26 cellular contexts compared by ENCODE assay signal in the genomic region with DNA sequence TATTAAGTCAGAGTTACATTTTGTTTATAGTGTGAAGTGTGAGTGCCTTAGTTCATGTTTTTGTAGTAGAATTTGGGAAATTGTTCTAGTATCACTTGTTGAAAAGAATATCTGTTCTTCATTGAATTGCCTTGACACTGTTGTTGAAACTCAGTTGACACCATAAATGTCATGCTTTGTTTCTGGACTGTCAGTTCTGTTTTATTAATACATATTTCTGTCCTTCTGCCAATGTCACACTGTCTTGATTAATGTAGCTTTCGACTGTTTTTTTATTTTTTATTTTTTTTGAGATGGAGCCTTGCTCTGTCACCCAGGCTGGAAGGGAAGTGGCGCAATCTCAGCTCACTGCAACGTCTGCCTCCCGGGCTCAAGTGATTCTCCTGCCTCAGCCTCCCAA. TPM values are rescaled to one million over a fixed set of nuclear protein-coding genes. Genes with fewer than 3 reads are reported as not detected.
DNase-seq lines count a peak whose midpoint lies in the region; ATAC-seq, FAIRE-seq and TF ChIP-seq lines count a peak whose summit lies in the region.
"Had no signal": no experiment of that assay in that cellular context is flagged by ENCODE, and none has a peak within 500 bp of the region (broad histone marks: within the 10 kb centered on the region; RNA-seq: fewer than 3 reads in every experiment).

No MANE protein-coding gene starts in this region.

- 77 to 83% methylated on average over 4 of the region's 4 CpGs for WGBS in pancreas, 2 donors
- WGBS in tibial nerve, 2 donors = 75 to 85% methylated on average over 4 of the region's 4 CpGs

- no peak for TF ChIP-seq CTCF in pancreas (IDR thresholded peaks at IDR 0.05)
- no peak for TF ChIP-seq CTCF in tibial nerve (IDR thresholded peaks at IDR 0.05)

- H3K36me3 Mint-ChIP-seq in stimulated activated naive CD8-positive, alpha-beta T cell treated with anti-CD3 and anti-CD28 coated beads, Interleukin-15, Interleukin-2, amounts not matched to agents 100 ng/mL and 50 ng/mL, for 24 hours (ENCODE audit: low read depth) = peaks cover 96% of the 10 kb centered on the region
- H3K36me3 Mint-ChIP-seq in activated CD4-positive, alpha-beta memory T cell treated with anti-CD3 and anti-CD28 coated beads for 36 hours = peaks cover 80% of the 10 kb centered on the region
- H3K36me3 Mint-ChIP-seq in immature natural killer cell = peaks cover 34 to 56% (median 38%) of the 10 kb centered on the region in 3 donors

- CTCF ChIA-PET in activated CD4-positive, alpha-beta memory T cell treated with anti-CD3 and anti-CD28 coated beads for 36 hours (lab: Charles Lee) = interaction anchor here (0.6 to 0.8 kb wide), 2 partner anchors 9 to 58 kb away, joined by 3 read pairs; no protein-coding TSS in a partner anchor

- peak overlapping the region; percentile 45 for H3K4me3 Mint-ChIP-seq in stimulated activated naive CD8-positive, alpha-beta T cell treated with anti-CD3 and anti-CD28 coated beads, Interleukin-15, Interleukin-2, amounts not matched to agents 100 ng/mL and 50 ng/mL, for 24 hours
- H3K4me3 Mint-ChIP-seq in stimulated activated naive CD8-positive, alpha-beta T cell treated with anti-CD3 and anti-CD28 coated beads, Interleukin-15, amount 100 ng/mL, for 72 hours = no peak overlapping the region
- H3K4me3 Mint-ChIP-seq in activated CD4-positive, alpha-beta memory T cell treated with anti-CD3 and anti-CD28 coated beads for 36 hours = no peak overlapping the region
- H3K4me3 Mint-ChIP-seq in immature natural killer cell = no peak overlapping the region
- H3K4me3 Mint-ChIP-seq: naive B cell had no signal

- TF ChIP-seq POLR2A in tibial nerve (IDR thresholded peaks at IDR 0.05) = no peak

- peaks cover 4% of the 10 kb centered on the region for H3K9me3 Mint-ChIP-seq in stimulated activated naive CD8-positive, alpha-beta T cell treated with anti-CD3 and anti-CD28 coated beads, Interleukin-15, Interleukin-2, amounts not matched to agents 100 ng/mL and 50 ng/mL, for 24 hours
- peaks cover 0 to 6% of the 10 kb centered on the region in 2 donors for H3K9me3 Mint-ChIP-seq in stimulated activated naive CD8-positive, alpha-beta T cell treated with anti-CD3 and anti-CD28 coated beads, Interleukin-15, amount 100 ng/mL, for 72 hours
- peaks cover 2% of the 10 kb centered on the region for H3K9me3 Mint-ChIP-seq in activated CD4-positive, alpha-beta memory T cell treated with anti-CD3 and anti-CD28 coated beads for 36 hours
- no peaks in the 10 kb centered on the region for H3K9me3 Mint-ChIP-seq in immature natural killer cell
- H3K9me3 Mint-ChIP-seq: naive B cell had no signal

- H3K27me3 Mint-ChIP-seq in stimulated activated naive CD8-positive, alpha-beta T cell treated with anti-CD3 and anti-CD28 coated beads, Interleukin-15, Interleukin-2, amounts not matched to agents 100 ng/mL and 50 ng/mL, for 24 hours = no peaks in the 10 kb centered on the region
- H3K27me3 Mint-ChIP-seq in stimulated activated naive CD8-positive, alpha-beta T cell treated with anti-CD3 and anti-CD28 coated beads, Interleukin-15, amount 100 ng/mL, for 72 hours = no peaks in the 10 kb centered on the region
- no peaks in the 10 kb centered on the region for H3K27me3 Mint-ChIP-seq in activated CD4-positive, alpha-beta memory T cell treated with anti-CD3 and anti-CD28 coated beads for 36 hours
- peaks cover 0 to 2% (median 0%) of the 10 kb centered on the region in 3 donors for H3K27me3 Mint-ChIP-seq in immature natural killer cell (ENCODE audit: low read depth in 3 of 3)
- H3K27me3 Mint-ChIP-seq: naive B cell had no signal

- POLR2A ChIA-PET in activated CD4-positive, alpha-beta memory T cell treated with anti-CD3 and anti-CD28 coated beads for 36 hours (lab: Charles Lee) = interaction anchor here (0.6 kb wide), 1 partner anchor 26 kb away, joined by 3 read pairs; no protein-coding TSS in a partner anchor

- H3K4me1 ChIP-seq in pancreas (peaks cover 0 to 4% (median 0%) of the 10 kb centered on the region in 3 donors), tibial nerve (peaks cover 0 to 6% (median 0%) of the 10 kb centered on the region in 4 donors)
- H3K4me1 ChIP-seq: parathyroid adenoma, SJCRH30 had no signal

- peaks cover 72% of the 10 kb centered on the region for H3K4me1 Mint-ChIP-seq in stimulated activated naive CD8-positive, alpha-beta T cell treated with anti-CD3 and anti-CD28 coated beads, Interleukin-15, Interleukin-2, amounts not matched to agents 100 ng/mL and 50 ng/mL, for 24 hours (ENCODE audit: low read depth)
- peaks cover 57% of the 10 kb centered on the region for H3K4me1 Mint-ChIP-seq in stimulated activated naive CD8-positive, alpha-beta T cell treated with anti-CD3 and anti-CD28 coated beads, Interleukin-15, amount 100 ng/mL, for 72 hours
- peaks cover 64% of the 10 kb centered on the region for H3K4me1 Mint-ChIP-seq in activated CD4-positive, alpha-beta memory T cell treated with anti-CD3 and anti-CD28 coated beads for 36 hours (ENCODE audit: low read depth)
- peaks cover 26 to 59% of the 10 kb centered on the region in 2 donors for H3K4me1 Mint-ChIP-seq in immature natural killer cell

- intact Hi-C loops in activated CD4-positive, alpha-beta memory T cell treated with anti-CD3 and anti-CD28 coated beads for 36 hours (cut with micrococcal nuclease) = loop anchor here (2.0 kb wide), 2 partner anchors 16 to 62 kb away; no protein-coding TSS in a partner anchor
- intact Hi-C loops in pancreas (cut with DNase I) = loop anchor here in 2 of 3 donors (10.0 kb wide), 1 partner anchor 46 kb away; no protein-coding TSS in a partner anchor

- H3K27me3 ChIP-seq in pancreas (no peaks in the 10 kb centered on the region), tibial nerve (no peaks in the 10 kb centered on the region)
- H3K27me3 ChIP-seq: esophagus muscularis mucosa, SJCRH30, tibial artery had no signal

- no peak for FAIRE-seq in pancreas (lab: Jason Lieb, UNC)
- FAIRE-seq: D721Med, HTR-8/SVneo had no signal

- H3K4me3 ChIP-seq in pancreas (no peak overlapping the region), tibial nerve (no peak overlapping the region)
- H3K4me3 ChIP-seq: esophagus muscularis mucosa, SJCRH30, tibial artery had no signal

- no peak for TF ChIP-seq EP300 in tibial nerve (IDR thresholded peaks at IDR 0.05)

- H3K9me3 ChIP-seq in pancreas (no peaks in the 10 kb centered on the region), tibial nerve (no peaks in the 10 kb centered on the region)
- H3K9me3 ChIP-seq: esophagus muscularis mucosa, tibial artery had no signal

- no peak for ATAC-seq in stimulated activated naive CD8-positive, alpha-beta T cell treated with anti-CD3 and anti-CD28 coated beads, Interleukin-15, amount 100 ng/mL, for 72 hours
- ATAC-seq in pancreas = no peak
- ATAC-seq: HCT116, PC-3 had no signal

- H3K27ac ChIP-seq in pancreas (no peak overlapping the region), tibial nerve (peak overlapping the region in 1 of 4 donors; percentile 2)
- H3K27ac ChIP-seq: parathyroid adenoma, SJCRH30 had no signal

- H3K36me3 ChIP-seq in pancreas (peaks cover under 1 to 74% (median 21%) of the 10 kb centered on the region in 3 donors), tibial nerve (peaks cover 0 to 97% (median 0%) of the 10 kb centered on the region in 3 donors)

- DNase-seq in stimulated activated naive CD8-positive, alpha-beta T cell treated with anti-CD3 and anti-CD28 coated beads, Interleukin-15, amount 100 ng/mL, for 72 hours = no peak
- DNase-seq in activated CD4-positive, alpha-beta memory T cell treated with anti-CD3 and anti-CD28 coated beads for 36 hours = no peak
- no peak for DNase-seq in immature natural killer cell
- DNase-seq in pancreas = no peak
- DNase-seq in tibial nerve (ENCODE audit: low spot score in 2 of 2) = no peak
- DNase-seq in NCI-H187 treated with DMSO at 0.1 percent for 48 hours (lab: John Stamatoyannopoulos, UW) = no peak
- DNase-seq: activated gamma-delta T cell; anterior cingulate cortex; effector memory CD4-positive, alpha-beta T cell; EL; Karpas-422; mesendoderm; naive B cell; NCI-H1930; NCI-H226; NCI-H82; PC-3; SJCRH30; stimulated activated naive CD4-positive, alpha-beta T cell; tibial artery had no signal

- H3K27ac Mint-ChIP-seq in stimulated activated naive CD8-positive, alpha-beta T cell treated with anti-CD3 and anti-CD28 coated beads, Interleukin-15, Interleukin-2, amounts not matched to agents 100 ng/mL and 50 ng/mL, for 24 hours = peak overlapping the region; percentile 52
- H3K27ac Mint-ChIP-seq in stimulated activated naive CD8-positive, alpha-beta T cell treated with anti-CD3 and anti-CD28 coated beads, Interleukin-15, amount 100 ng/mL, for 72 hours = no peak overlapping the region
- H3K27ac Mint-ChIP-seq in activated CD4-positive, alpha-beta memory T cell treated with anti-CD3 and anti-CD28 coated beads for 36 hours = peak overlapping the region; percentile 96
- peak overlapping the region in 5 of 6 donors; percentile 18 to 68 (median 44) for H3K27ac Mint-ChIP-seq in immature natural killer cell

RNA-seq across cellular contexts. Expression of a gene that starts 59.1 kb away (rescaled TPM):
- 100 to 1,000 TPM; 113 to 121 TPM for total RNA-seq in activated CD4-positive, alpha-beta memory T cell treated with anti-CD3 and anti-CD28 coated beads for 36 hours
- 10 to 100 TPM; 24.7 to 77.7 (median 36.9) TPM for polyA plus RNA-seq in immature natural killer cell
- total RNA-seq in pancreas = 10 to 100 TPM; 37.0 to 86.3 (median 50.1) TPM
- polyA plus RNA-seq in pancreas = 10 to 100 TPM; 27.7 to 31.1 TPM
- total RNA-seq in tibial nerve = 100 to 1,000 TPM in 2 of 4 donors, 10 to 100 TPM in 2; 96.5 to 133 (median 102) TPM

Comparison
In these comparisons a context has a peak if more than half of its experiments do, and no peak if none do; other contexts are left out.
1. H3K27ac Mint-ChIP-seq: peak in stimulated activated naive CD8-positive, alpha-beta T cell treated with anti-CD3 and anti-CD28 coated beads, Interleukin-15, Interleukin-2, amounts not matched to agents 100 ng/mL and 50 ng/mL, for 24 hours (single experiment), activated CD4-positive, alpha-beta memory T cell treated with anti-CD3 and anti-CD28 coated beads for 36 hours (single experiment) and immature natural killer cell (5 of 6); none in stimulated activated naive CD8-positive, alpha-beta T cell treated with anti-CD3 and anti-CD28 coated beads, Interleukin-15, amount 100 ng/mL, for 72 hours (0 of 2).